Comparison of ENCODE assay signal across 16 cellular contexts in the genomic region with DNA sequence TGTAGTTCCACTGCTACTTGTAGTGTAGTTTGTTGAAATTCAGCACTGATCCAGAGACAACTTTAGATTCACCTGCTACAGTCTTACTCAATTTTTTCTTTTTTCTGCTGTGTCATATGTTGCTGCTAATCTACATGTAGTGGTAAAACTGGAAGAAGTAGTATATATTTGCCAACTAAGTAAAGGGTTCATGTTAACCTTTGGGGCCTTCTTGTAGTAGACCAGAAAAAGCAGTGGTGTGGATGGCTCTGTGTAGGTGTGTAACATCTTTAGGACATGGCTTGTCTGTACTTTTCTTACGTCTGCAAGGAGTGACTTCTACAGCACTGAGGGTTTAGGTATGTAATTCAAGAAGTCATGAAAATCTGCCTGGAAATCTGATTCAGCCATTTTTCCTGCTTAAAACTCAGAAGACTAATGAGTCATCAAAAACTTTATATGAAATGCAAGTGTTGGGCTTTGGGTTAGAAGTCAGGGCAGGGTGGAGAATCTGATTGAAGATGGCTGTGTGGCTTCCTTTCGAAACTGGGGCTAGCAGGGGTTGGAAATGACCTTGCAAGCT. TPM values are rescaled to one million over a fixed set of nuclear protein-coding genes. Genes with fewer than 3 reads are reported as not detected.
DNase-seq lines count a peak whose midpoint lies in the region; ATAC-seq and TF ChIP-seq lines count a peak whose summit lies in the region.
"Had no signal": no experiment of that assay in that cellular context is flagged by ENCODE, and none has a peak within 500 bp of the region (broad histone marks: within the 10 kb centered on the region; RNA-seq: fewer than 3 reads in every experiment).

No MANE protein-coding gene starts in this region.

- ATAC-seq in T-helper 17 cell (no peak), GM21367 (IDR thresholded peaks at IDR 0.05; ENCODE audit: unreplicated experiment) (no peak)
- ATAC-seq: mucosa of descending colon had no signal

- no peaks in the 10 kb centered on the region for H3K36me3 Mint-ChIP-seq in T-helper 17 cell (ENCODE audit: low read depth)
- H3K36me3 Mint-ChIP-seq: CD14-positive monocyte had no signal

- H3K27me3 ChIP-seq in parathyroid adenoma (ENCODE audit: control insufficient read depth, insufficient read depth, low read length), result no peaks in the 10 kb centered on the region
- H3K27me3 ChIP-seq in effector memory CD4-positive, alpha-beta T cell (replicated peaks; ENCODE audit: control insufficient read depth, insufficient read depth, low read length, poor library complexity, severe bottlenecking), result no peaks in the 10 kb centered on the region
- H3K27me3 ChIP-seq: suprapubic skin had no signal

- peaks cover 6% of the 10 kb centered on the region for H3K4me1 ChIP-seq in parathyroid adenoma
- H3K4me1 ChIP-seq in effector memory CD4-positive, alpha-beta T cell (ENCODE audit: control insufficient read depth, insufficient read depth, low read length, poor library complexity, severe bottlenecking), result no peaks in the 10 kb centered on the region

- H3K4me2 ChIP-seq in parathyroid adenoma (ENCODE audit: low read length), result no peak overlapping the region

- H3K27ac ChIP-seq in parathyroid adenoma, result peak overlapping the region; percentile 13
- no peak overlapping the region for H3K27ac ChIP-seq in effector memory CD4-positive, alpha-beta T cell (ENCODE audit: insufficient read depth, low read length, poor library complexity, severe bottlenecking)
- H3K27ac ChIP-seq: suprapubic skin had no signal

- no peak overlapping the region for H3K9ac ChIP-seq in parathyroid adenoma

- H3K4me3 ChIP-seq in parathyroid adenoma (ENCODE audit: low read depth, low read length), result no peak overlapping the region
- H3K4me3 ChIP-seq in effector memory CD4-positive, alpha-beta T cell (ENCODE audit: insufficient read depth, low read depth, low read length, poor library complexity, severe bottlenecking), result no peak overlapping the region
- H3K4me3 ChIP-seq: mucosa of descending colon, suprapubic skin had no signal

- peak overlapping the region; percentile 28 for H2AFZ ChIP-seq in parathyroid adenoma

- no peak for TF ChIP-seq CTCF in parathyroid adenoma (IDR thresholded peaks at IDR 0.05)

- H3K4me3 Mint-ChIP-seq in T-helper 17 cell, result no peak overlapping the region
- H3K4me3 Mint-ChIP-seq: CD14-positive monocyte had no signal

- H3K9me3 ChIP-seq in T-helper 17 cell (ENCODE audit: control insufficient read depth, low read length, poor library complexity, severe bottlenecking) (no peaks in the 10 kb centered on the region), parathyroid adenoma (ENCODE audit: control insufficient read depth, low read length) (no peaks in the 10 kb centered on the region)
- H3K9me3 ChIP-seq in effector memory CD4-positive, alpha-beta T cell (ENCODE audit: control insufficient read depth, low read length), result no peaks in the 10 kb centered on the region
- H3K9me3 ChIP-seq: mucosa of descending colon, suprapubic skin had no signal

- no peaks in the 10 kb centered on the region for H3K27me3 Mint-ChIP-seq in T-helper 17 cell

- H3K27ac Mint-ChIP-seq in T-helper 17 cell, result peak overlapping the region; percentile 3
- H3K27ac Mint-ChIP-seq: CD14-positive monocyte had no signal

- DNase-seq in ELR (ENCODE audit: low read depth) (peak; percentile 85), T-helper 17 cell (no peak), fibroblast of gingiva (ENCODE audit: low read depth) (peak; percentile 55), hippocampal formation (lab: John Stamatoyannopoulos, UW) (no peak), NCI-H748 treated with DMSO at 0.1 percent for 48 hours (lab: John Stamatoyannopoulos, UW) (no peak)
- DNase-seq in effector memory CD4-positive, alpha-beta T cell, result no peak
- DNase-seq: activated CD4-positive, CD25-positive, alpha-beta regulatory T cell treated with anti-CD3 and anti-CD28 coated beads, Interleukin-2, amount 50 U/mL, for 72 hours; activated T-cell treated with anti-CD3 and anti-CD28 coated beads for 4 hours; anterior cingulate cortex; mucosa of descending colon; NCI-H2029 treated with DMSO at 0.1 percent for 48 hours; retina had no signal

- H3K36me3 ChIP-seq in parathyroid adenoma (ENCODE audit: control insufficient read depth, insufficient read depth, low read length), result no peaks in the 10 kb centered on the region
- H3K36me3 ChIP-seq in effector memory CD4-positive, alpha-beta T cell (ENCODE audit: control insufficient read depth, insufficient read depth, low read length), result no peaks in the 10 kb centered on the region
- H3K36me3 ChIP-seq: suprapubic skin had no signal

- H3K4me1 Mint-ChIP-seq in T-helper 17 cell, result peaks cover 4% of the 10 kb centered on the region

- H3K79me2 ChIP-seq in parathyroid adenoma, result peaks cover 23% of the 10 kb centered on the region

RNA-seq across cellular contexts. Expression of a gene that starts 8.4 kb away (rescaled TPM):
- total RNA-seq in T-helper 17 cell, result 10 to 100 TPM; 25.6 to 44.8 TPM

Comparison
In these comparisons a context has a peak if more than half of its experiments do, and no peak if none do; other contexts are left out.
1. DNase-seq: peak in ELR (single experiment) and fibroblast of gingiva (single experiment); none in T-helper 17 cell (0 of 3), hippocampal formation (0 of 2), NCI-H748 treated with DMSO at 0.1 percent for 48 hours (single experiment) and effector memory CD4-positive, alpha-beta T cell (0 of 3).